Comparison of ENCODE assay signal across 1 cellular context in the genomic region with DNA sequence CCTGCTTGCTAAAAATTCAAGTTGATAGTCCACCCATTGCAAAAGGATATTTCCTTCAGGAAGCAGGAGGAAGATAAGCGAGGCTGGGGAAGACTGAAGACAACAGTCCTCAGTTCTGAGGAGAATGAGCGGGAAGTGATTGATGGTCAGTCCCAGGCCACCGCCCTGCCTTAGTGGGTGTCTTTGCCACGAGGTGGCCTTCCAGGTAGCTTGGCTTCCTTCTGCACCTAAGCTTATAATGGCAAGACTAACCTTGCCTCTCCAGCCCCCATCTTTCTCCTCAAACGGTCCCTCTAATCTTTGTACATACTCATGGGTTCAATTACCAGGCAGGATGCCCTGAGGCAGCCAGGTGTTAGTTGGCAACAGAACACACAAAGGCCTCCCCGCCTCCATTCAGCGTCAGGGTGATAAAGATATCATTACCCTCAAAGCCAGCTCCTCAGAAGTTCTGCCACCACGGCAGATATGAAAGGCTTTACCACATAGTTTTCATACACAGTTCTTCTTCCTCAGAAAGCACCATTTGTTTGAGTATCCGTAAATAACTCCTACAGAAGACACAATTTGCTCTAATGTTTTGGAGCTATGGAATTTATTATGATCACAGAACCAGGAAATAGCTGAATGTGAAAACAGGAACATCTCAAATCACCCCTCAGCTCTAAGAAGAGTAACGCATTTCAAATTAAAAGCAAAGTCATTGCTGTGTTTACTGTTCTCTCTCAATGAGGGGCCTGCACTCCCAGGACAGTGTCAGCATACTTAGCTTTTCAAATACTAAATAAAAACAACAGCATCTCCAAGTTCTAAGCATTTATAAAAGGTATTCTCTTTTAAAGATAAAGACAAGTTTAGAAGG.
TF ChIP-seq lines count a peak whose summit lies in the region.

No MANE protein-coding gene starts in this region.

TF ChIP-seq in GM12878, 131 proteins besides CTCF, POLR2A, EP300 and RAD21 (continued from another document):
- TF ChIP-seq, protein P1, sequence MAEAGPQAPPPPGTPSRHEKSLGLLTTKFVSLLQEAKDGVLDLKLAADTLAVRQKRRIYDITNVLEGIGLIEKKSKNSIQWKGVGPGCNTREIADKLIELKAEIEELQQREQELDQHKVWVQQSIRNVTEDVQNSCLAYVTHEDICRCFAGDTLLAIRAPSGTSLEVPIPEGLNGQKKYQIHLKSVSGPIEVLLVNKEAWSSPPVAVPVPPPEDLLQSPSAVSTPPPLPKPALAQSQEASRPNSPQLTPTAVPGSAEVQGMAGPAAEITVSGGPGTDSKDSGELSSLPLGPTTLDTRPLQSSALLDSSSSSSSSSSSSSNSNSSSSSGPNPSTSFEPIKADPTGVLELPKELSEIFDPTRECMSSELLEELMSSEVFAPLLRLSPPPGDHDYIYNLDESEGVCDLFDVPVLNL (IDR thresholded peaks at IDR 0.05; ENCODE audit: low read depth, low read length) = no peak
- TF ChIP-seq IRF4 (IDR thresholded peaks at IDR 0.05; ENCODE audit: low read depth, low read length) = no peak
- TF ChIP-seq JUNB (IDR thresholded peaks at IDR 0.05) = no peak
- TF ChIP-seq HDAC6 (IDR thresholded peaks at IDR 0.05; ENCODE audit: unreplicated experiment) = no peak
- no peak for TF ChIP-seq SUZ12 (IDR thresholded peaks at IDR 0.05; ENCODE audit: unreplicated experiment)
- peak; percentile 69 for TF ChIP-seq RUNX3 (IDR thresholded peaks at IDR 0.05; ENCODE audit: low read length)
- TF ChIP-seq SREBF1 (IDR thresholded peaks at IDR 0.05; ENCODE audit: low read length) = no peak
- no peak for TF ChIP-seq LARP7 (IDR thresholded peaks at IDR 0.05)
- no peak for TF ChIP-seq BACH1 (IDR thresholded peaks at IDR 0.05; ENCODE audit: borderline replicate concordance)
- TF ChIP-seq JUND (IDR thresholded peaks at IDR 0.05; ENCODE audit: low read depth, low read length) = no peak
- no peak for TF ChIP-seq FOXK2 (IDR thresholded peaks at IDR 0.05)
- TF ChIP-seq CHD4 (IDR thresholded peaks at IDR 0.05) = no peak
- TF ChIP-seq PAX8 (IDR thresholded peaks at IDR 0.05) = no peak
- TF ChIP-seq NR2C2 (IDR thresholded peaks at IDR 0.05; ENCODE audit: borderline replicate concordance, control insufficient read depth, insufficient read length, low read depth) = no peak
- 0 out of 2 replicates have a peak, but pooled peaks have one; percentile 31 for TF ChIP-seq TCF3 (IDR thresholded peaks at IDR 0.05; ENCODE audit: borderline replicate concordance, insufficient read depth, low read depth, low read length)
- TF ChIP-seq EGR1 (IDR thresholded peaks at IDR 0.05; ENCODE audit: borderline replicate concordance in 1 of 2, low read depth in 2 of 2, low read length in 2 of 2) = no peak
- TF ChIP-seq ASH2L (IDR thresholded peaks at IDR 0.05; ENCODE audit: borderline replicate concordance, low read depth) = no peak
- TF ChIP-seq RELA (IDR thresholded peaks at IDR 0.05; ENCODE audit: borderline replicate concordance, partially characterized antibody) = no peak
- TF ChIP-seq ZNF384 (IDR thresholded peaks at IDR 0.05; ENCODE audit: borderline replicate concordance, low read depth, low read length) = no peak
